Comparison of ENCODE assay signal across 1 cellular context in the genomic region with DNA sequence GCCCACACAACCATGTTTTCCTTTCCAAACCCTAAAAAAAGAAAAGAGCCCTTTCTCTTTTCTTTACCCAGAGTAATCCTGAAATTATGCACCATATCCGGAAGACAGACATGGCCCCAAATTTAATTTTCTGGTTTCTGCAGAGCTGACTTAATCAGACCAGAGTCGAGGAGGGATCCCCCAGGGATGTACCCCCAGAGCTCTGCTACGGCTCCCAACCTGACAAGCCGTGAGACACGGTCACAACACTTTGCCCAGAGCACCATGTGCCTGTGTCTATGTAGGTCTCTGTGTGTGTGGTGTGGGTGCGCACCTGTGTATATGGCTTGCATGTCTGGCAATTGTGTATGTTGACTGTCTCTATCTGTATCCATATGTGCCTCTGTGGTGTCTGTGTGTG.
TF ChIP-seq lines count a peak whose summit lies in the region.

No MANE protein-coding gene starts in this region.

TF ChIP-seq in SK-N-SH treated with all-trans-retinoic acid at 6 μM for 48 hours, 23 proteins besides CTCF, POLR2A, EP300 and RAD21 (continued from another document):
- TF ChIP-seq, protein P1, sequence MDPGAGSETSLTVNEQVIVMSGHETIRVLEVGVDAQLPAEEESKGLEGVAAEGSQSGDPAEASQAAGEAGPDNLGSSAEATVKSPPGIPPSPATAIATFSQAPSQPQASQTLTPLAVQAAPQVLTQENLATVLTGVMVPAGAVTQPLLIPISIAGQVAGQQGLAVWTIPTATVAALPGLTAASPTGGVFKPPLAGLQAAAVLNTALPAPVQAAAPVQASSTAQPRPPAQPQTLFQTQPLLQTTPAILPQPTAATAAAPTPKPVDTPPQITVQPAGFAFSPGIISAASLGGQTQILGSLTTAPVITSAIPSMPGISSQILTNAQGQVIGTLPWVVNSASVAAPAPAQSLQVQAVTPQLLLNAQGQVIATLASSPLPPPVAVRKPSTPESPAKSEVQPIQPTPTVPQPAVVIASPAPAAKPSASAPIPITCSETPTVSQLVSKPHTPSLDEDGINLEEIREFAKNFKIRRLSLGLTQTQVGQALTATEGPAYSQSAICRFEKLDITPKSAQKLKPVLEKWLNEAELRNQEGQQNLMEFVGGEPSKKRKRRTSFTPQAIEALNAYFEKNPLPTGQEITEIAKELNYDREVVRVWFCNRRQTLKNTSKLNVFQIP (CRISPR knock-in tag; IDR thresholded peaks at IDR 0.05; ENCODE audit: borderline replicate concordance, low read depth), result no peak
- no peak for TF ChIP-seq OSR1 (CRISPR knock-in tag; IDR thresholded peaks at IDR 0.05)
- no peak for TF ChIP-seq PPARA (CRISPR knock-in tag; IDR thresholded peaks at IDR 0.05; ENCODE audit: borderline replicate concordance)
- TF ChIP-seq ZNF8 (CRISPR knock-in tag; IDR thresholded peaks at IDR 0.05), result no peak
- no peak for TF ChIP-seq CSDC2 (CRISPR knock-in tag; IDR thresholded peaks at IDR 0.05)
- TF ChIP-seq ZNF565 (CRISPR knock-in tag; conservative IDR thresholded peaks at IDR 0.05; ENCODE audit: low read depth), result no peak
- TF ChIP-seq, protein P2, sequence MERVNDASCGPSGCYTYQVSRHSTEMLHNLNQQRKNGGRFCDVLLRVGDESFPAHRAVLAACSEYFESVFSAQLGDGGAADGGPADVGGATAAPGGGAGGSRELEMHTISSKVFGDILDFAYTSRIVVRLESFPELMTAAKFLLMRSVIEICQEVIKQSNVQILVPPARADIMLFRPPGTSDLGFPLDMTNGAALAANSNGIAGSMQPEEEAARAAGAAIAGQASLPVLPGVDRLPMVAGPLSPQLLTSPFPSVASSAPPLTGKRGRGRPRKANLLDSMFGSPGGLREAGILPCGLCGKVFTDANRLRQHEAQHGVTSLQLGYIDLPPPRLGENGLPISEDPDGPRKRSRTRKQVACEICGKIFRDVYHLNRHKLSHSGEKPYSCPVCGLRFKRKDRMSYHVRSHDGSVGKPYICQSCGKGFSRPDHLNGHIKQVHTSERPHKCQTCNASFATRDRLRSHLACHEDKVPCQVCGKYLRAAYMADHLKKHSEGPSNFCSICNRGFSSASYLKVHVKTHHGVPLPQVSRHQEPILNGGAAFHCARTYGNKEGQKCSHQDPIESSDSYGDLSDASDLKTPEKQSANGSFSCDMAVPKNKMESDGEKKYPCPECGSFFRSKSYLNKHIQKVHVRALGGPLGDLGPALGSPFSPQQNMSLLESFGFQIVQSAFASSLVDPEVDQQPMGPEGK (CRISPR knock-in tag; IDR thresholded peaks at IDR 0.05; ENCODE audit: borderline replicate concordance), result no peak
- no peak for TF ChIP-seq RARB (CRISPR knock-in tag; IDR thresholded peaks at IDR 0.05)
- TF ChIP-seq ARNTL (CRISPR knock-in tag; IDR thresholded peaks at IDR 0.05; ENCODE audit: borderline replicate concordance, low read depth), result no peak
